In genomic region chr6:122471107-122472021, GRCh38 we compare ENCODE assay signal across 8 cellular contexts. TPM values are rescaled to one million over a fixed set of nuclear protein-coding genes. Genes with fewer than 3 reads are reported as not detected.
DNase-seq lines count a peak whose midpoint lies in the region; ATAC-seq and TF ChIP-seq lines count a peak whose summit lies in the region.

TSS of gene SERINC1 (minus strand) at chr6:122471807. CDS start at chr6:122471737, 70 bp downstream.

- intact Hi-C loops in Right ventricle myocardium inferior (cut with DNase I) = loop anchor here (1.0 kb wide), 1 partner anchor 72 kb away; the partner anchor contains the start of gene HSF2
- intact Hi-C loops in ovary (cut with DNase I) = no loop called here
- intact Hi-C loops in thyroid gland (cut with DNase I) = no loop called here

- H3K27me3 ChIP-seq in ovary = no peaks in the 10 kb centered on the region
- H3K27me3 ChIP-seq in thyroid gland = no peaks in the 10 kb centered on the region

- H3K4me3 ChIP-seq in GM12864 (ENCODE audit: low read depth, low read length) (peak within 1 kb of the TSS; percentile 86), ovary (peak within 1 kb of the TSS; percentile 93), thyroid gland (replicated peaks in 1 of 3) (peak within 1 kb of the TSS; percentile 60 to 93 (median 84))

- DNase-seq in GM12864 (ENCODE audit: low read depth) (peak; percentile 77), NCI-H1417 (lab: John Stamatoyannopoulos, UW) (peak; percentile 91 to 95 (median 92)), SW 1271 (lab: John Stamatoyannopoulos, UW) (peak; percentile 73 to 92), Right ventricle myocardium inferior (ENCODE audit: missing footprints) (peak; percentile 97), ovary (peak; percentile 93 to 96 (median 94)), thyroid gland (peak; percentile 95 to 97)
- peak; percentile 81 for DNase-seq in activated naive CD8-positive, alpha-beta T cell treated with anti-CD3 and anti-CD28 coated beads, Interleukin-2, amount 50 U/mL, for 16 hours (ENCODE audit: low read depth, low spot score)

- H3K9me3 ChIP-seq in ovary (no peaks in the 10 kb centered on the region), thyroid gland (no peaks in the 10 kb centered on the region)

- TF ChIP-seq CTCF in GM12864 (IDR thresholded peaks at IDR 0.05; ENCODE audit: low read depth, low read length, missing control alignments) = no peak
- no peak for TF ChIP-seq CTCF in ovary (IDR thresholded peaks at IDR 0.05)
- no peak for TF ChIP-seq CTCF in thyroid gland (IDR thresholded peaks at IDR 0.05)

- TF ChIP-seq POLR2A in ovary (IDR thresholded peaks at IDR 0.05) (peak; percentile 90), thyroid gland (IDR thresholded peaks at IDR 0.05) (peak; percentile 65 to 95)

- 0 to 1% (median 0%) methylated on average over 49 of the region's 49 CpGs for WGBS in ovary, 3 donors
- WGBS in thyroid gland, 2 donors = 0 to 1% methylated on average over 44 to 48 of the region's 49 CpGs

- H3K27ac ChIP-seq in ovary (peak within 1 kb of the TSS; percentile 83 to 87), thyroid gland (peak within 1 kb of the TSS; percentile 92 to 94 (median 94))

- H3K4me1 ChIP-seq in ovary (ENCODE audit: insufficient read depth) (peaks cover 10% of the 10 kb centered on the region), thyroid gland (peaks cover 23 to 32% of the 10 kb centered on the region in 2 donors)

- TF ChIP-seq EP300 in ovary (IDR thresholded peaks at IDR 0.05) = no peak

- ATAC-seq in HG02759 (IDR thresholded peaks at IDR 0.05; ENCODE audit: unreplicated experiment) (peak; percentile 99), Right ventricle myocardium inferior (peak; percentile 99)

- H3K36me3 ChIP-seq in ovary (no peaks in the 10 kb centered on the region), thyroid gland (no peaks in the 10 kb centered on the region)

RNA-seq across cellular contexts. Expression of gene SERINC1, which starts in this region (rescaled TPM):
- total RNA-seq in Right ventricle myocardium inferior (155 TPM), ovary (100 to 1,000 TPM; 125 to 186 (median 156) TPM), thyroid gland (100 to 1,000 TPM; 241 to 365 (median 292) TPM)
- 100 to 1,000 TPM; 165 to 207 TPM for polyA plus RNA-seq in ovary

Comparison
In these comparisons a context has a peak if more than half of its experiments do, and no peak if none do; other contexts are left out.
1. Peak in every context shown above with its lines: DNase-seq, ATAC-seq, H3K4me3 ChIP-seq and H3K27ac ChIP-seq.